Comparison of ENCODE assay signal across 9 cellular contexts in genomic region chr19:1400281-1401137, GRCh38. TPM values are rescaled to one million over a fixed set of nuclear protein-coding genes. Genes with fewer than 3 reads are reported as not detected.
A peak's percentile ranks its signal among the peaks of the same experiment; 100 is the strongest.
DNase-seq lines count a peak whose midpoint lies in the region; ATAC-seq and TF ChIP-seq lines count a peak whose summit lies in the region.
"Had no signal": no experiment of that assay in that cellular context is flagged by ENCODE, and none has a peak within 500 bp of the region (broad histone marks: within the 10 kb centered on the region; RNA-seq: fewer than 3 reads in every experiment).

No MANE protein-coding gene starts in this region.

- H3K4me3 ChIP-seq in adipocyte (ENCODE audit: low read length) (peak overlapping the region; percentile 79), iPS-18a (ENCODE audit: low read length) (peak overlapping the region; percentile 28), spleen (peak overlapping the region; percentile 49 to 95 (median 68))

- no peaks in the 10 kb centered on the region for H3K36me3 Mint-ChIP-seq in IgD-negative memory B cell

- peaks cover 0 to 5% (median 4%) of the 10 kb centered on the region in 3 donors for H3K4me1 Mint-ChIP-seq in IgD-negative memory B cell

- intact Hi-C loops in spleen (cut with DNase I; ENCODE audit: low total_unique reads), result loop anchor here (10.0 kb wide), 1 partner anchor 126 kb away; the partner anchor contains the start of gene FAM174C

- H3K27ac ChIP-seq in iPS-18a (ENCODE audit: low read length) (no peak overlapping the region), spleen (peak overlapping the region in 2 of 8 donors; percentile 14 to 38)

- H3K27me3 ChIP-seq in adipocyte (replicated peaks; ENCODE audit: control insufficient read depth, insufficient read depth, low read length) (no peaks in the 10 kb centered on the region), iPS-18a (ENCODE audit: control insufficient read depth, insufficient read depth, low read length) (peaks cover 10% of the 10 kb centered on the region), spleen (replicated peaks in 1 of 7) (peaks cover 0 to 40% (median 7%) of the 10 kb centered on the region in 7 donors)

- peak; percentile 83 for DNase-seq in DMS 273 (lab: John Stamatoyannopoulos, UW; ENCODE audit: unreplicated experiment)
- peak; percentile 44 for DNase-seq in adipocyte (ENCODE audit: low read depth)
- DNase-seq in spleen, result no peak
- DNase-seq in NCI-H2227 treated with DMSO at 0.1 percent for 48 hours (lab: John Stamatoyannopoulos, UW), result no peak

- H3K4me1 ChIP-seq in adipocyte (ENCODE audit: control insufficient read depth, insufficient read depth, low read length) (peaks cover 20% of the 10 kb centered on the region), iPS-18a (ENCODE audit: control insufficient read depth, low read depth, low read length) (no peaks in the 10 kb centered on the region), spleen (peaks cover 14 to 68% (median 41%) of the 10 kb centered on the region in 6 donors)

- H3K27ac Mint-ChIP-seq in IgD-negative memory B cell, result peak overlapping the region in 2 of 3 donors; percentile 13 to 46

- H3K4me3 Mint-ChIP-seq in IgD-negative memory B cell, result peak overlapping the region; percentile 60 to 78 (median 76)

- H3K9me3 ChIP-seq in adipocyte (ENCODE audit: control insufficient read depth, low read length) (no peaks in the 10 kb centered on the region), iPS-18a (ENCODE audit: control insufficient read depth, low read depth, low read length) (no peaks in the 10 kb centered on the region), spleen (no peaks in the 10 kb centered on the region)

- no peak for TF ChIP-seq CTCF in spleen (IDR thresholded peaks at IDR 0.05 in 8 of 11, conservative IDR thresholded peaks at IDR 0.05 in 3 of 11)

- H3K27me3 Mint-ChIP-seq in IgD-negative memory B cell, result peaks cover 11% of the 10 kb centered on the region

- WGBS in spleen, 5 donors, result 35 to 42% (median 36%) methylated on average over 34 to 36 of the region's 36 CpGs

- peak overlapping the region; percentile 84 for H3K9ac ChIP-seq in adipocyte (ENCODE audit: low read length)
- H3K9ac ChIP-seq in iPS-18a (ENCODE audit: low read length), result no peak overlapping the region

- no peaks in the 10 kb centered on the region for H3K9me3 Mint-ChIP-seq in IgD-negative memory B cell

- ATAC-seq in HG03521 (IDR thresholded peaks at IDR 0.05; ENCODE audit: unreplicated experiment) (no peak), HG03469 (IDR thresholded peaks at IDR 0.05; ENCODE audit: unreplicated experiment) (no peak)

- no peaks in the 10 kb centered on the region for H3K36me3 ChIP-seq in adipocyte (ENCODE audit: control insufficient read depth, insufficient read depth, low read length, severe bottlenecking)
- H3K36me3 ChIP-seq in iPS-18a (ENCODE audit: control insufficient read depth, low read depth, low read length), result no peaks in the 10 kb centered on the region
- H3K36me3 ChIP-seq in spleen, result peaks cover 0 to 8% (median 0%) of the 10 kb centered on the region in 6 donors

- TF ChIP-seq POLR2A in spleen (IDR thresholded peaks at IDR 0.05), result no peak

RNA-seq across cellular contexts. Expression of gene GAMT, which starts 0.8 kb away (rescaled TPM):
- polyA plus RNA-seq in IgD-negative memory B cell, result 14.3 TPM
- 10 to 100 TPM in 4 of 7 donors, 1 to 10 TPM in 3; 7.1 to 14.5 (median 11.2) TPM for total RNA-seq in spleen
- polyA plus RNA-seq in spleen, result 10 to 100 TPM; 15.2 to 20.4 (median 18.2) TPM

RNA-seq across cellular contexts. Expression of gene DAZAP1, which starts 6.9 kb away (rescaled TPM):
- polyA plus RNA-seq in IgD-negative memory B cell (7.2 TPM), spleen (100 to 1,000 TPM in 2 of 3 donors, 10 to 100 TPM in 1; 80.0 to 133 (median 106) TPM)
- 100 to 1,000 TPM in 3 of 7 donors, 10 to 100 TPM in 4; 43.8 to 137 (median 94.6) TPM for total RNA-seq in spleen

RNA-seq across cellular contexts. Expression of gene NDUFS7, which starts 16.8 kb away (rescaled TPM):
- polyA plus RNA-seq in IgD-negative memory B cell (233 TPM), spleen (100 to 1,000 TPM in 1 of 3 donors, 10 to 100 TPM in 2; 75.5 to 106 (median 78.0) TPM)
- total RNA-seq in spleen, result 100 to 1,000 TPM in 1 of 7 donors, 10 to 100 TPM in 6; 64.0 to 133 (median 85.2) TPM

RNA-seq across cellular contexts. Expression of gene RPS15, which starts 37.7 kb away (rescaled TPM):
- polyA plus RNA-seq in IgD-negative memory B cell, result 3,226 TPM
- total RNA-seq in spleen, result 1,000 to 10,000 TPM in 6 of 7 donors, 100 to 1,000 TPM in 1; 932 to 4,344 (median 1,309) TPM
- polyA plus RNA-seq in spleen, result 1,000 to 10,000 TPM; 4,275 to 5,849 (median 5,793) TPM

RNA-seq across cellular contexts. Expression of gene APC2, which starts 49.4 kb away (rescaled TPM):
- 0.16 TPM for polyA plus RNA-seq in IgD-negative memory B cell
- under 1 TPM; 0.07 to 0.56 (median 0.20) TPM for total RNA-seq in spleen
- polyA plus RNA-seq in spleen, result under 1 TPM; 0.02 to 0.29 (median 0.02) TPM
- total RNA-seq: RPMI7951 had no signal

Comparison
In these comparisons a context has a peak if more than half of its experiments do, and no peak if none do; other contexts are left out.
1. DNase-seq: peak in DMS 273 (single experiment) and adipocyte (single experiment); none in spleen (single experiment) and NCI-H2227 treated with DMSO at 0.1 percent for 48 hours (single experiment).
2. H3K4me3 ChIP-seq: peak in every context shown above with its lines; median percentile 79 in adipocyte; 68 in spleen; 28 in iPS-18a.